Comparison of ENCODE assay signal across 18 cellular contexts in genomic region chr12:90984114-90984513, GRCh38. TPM values are rescaled to one million over a fixed set of nuclear protein-coding genes. Genes with fewer than 3 reads are reported as not detected.
A peak's percentile ranks its signal among the peaks of the same experiment; 100 is the strongest.
DNase-seq lines count a peak whose midpoint lies in the region; ATAC-seq and TF ChIP-seq lines count a peak whose summit lies in the region.
"Had no signal": no experiment of that assay in that cellular context is flagged by ENCODE, and none has a peak within 500 bp of the region (broad histone marks: within the 10 kb centered on the region; RNA-seq: fewer than 3 reads in every experiment).

No MANE protein-coding gene starts in this region.

- H3K4me3 ChIP-seq in neural progenitor cell (no peak overlapping the region), Caco-2 (ENCODE audit: low read depth, low read length) (no peak overlapping the region)
- H3K4me3 ChIP-seq: A549 had no signal

- POLR2A ChIA-PET in WTC11 (lab: Charles Lee) (no interaction called here), Caco-2 (lab: Charles Lee) (no interaction called here)

- H4K8ac ChIP-seq in H9 (replicated peaks; ENCODE audit: insufficient read length, low read depth, low read length) = no peak overlapping the region

- no peak overlapping the region for H2BK15ac ChIP-seq in H9 (ENCODE audit: low read depth, low read length)

- peak; percentile 85 for ATAC-seq in WTC11
- ATAC-seq in HG03039 (IDR thresholded peaks at IDR 0.05; ENCODE audit: unreplicated experiment) = no peak
- ATAC-seq: A549, HepG2 had no signal

- intact Hi-C loops in Caco-2 (cut with micrococcal nuclease; ENCODE audit: unreplicated experiment) = no loop called here

- H4K20me1 ChIP-seq in H9 (ENCODE audit: control insufficient read depth, insufficient read depth, insufficient read length) = no peaks in the 10 kb centered on the region
- no peaks in the 10 kb centered on the region for H4K20me1 ChIP-seq in neural progenitor cell (ENCODE audit: low read depth)

- CTCF ChIA-PET in WTC11 (lab: Charles Lee) (no interaction called here), Caco-2 (lab: Charles Lee) (no interaction called here)

- no TSS peak for BruUV-seq in Caco-2 (replicated peaks; lab: Mats Ljungman, UMichigan)

- H3K4me1 Mint-ChIP-seq in H9 (peaks cover 22 to 30% of the 10 kb centered on the region in 2 experiments), WTC11 (peaks cover 21% of the 10 kb centered on the region), neural progenitor cell (peaks cover 9% of the 10 kb centered on the region), Caco-2 (ENCODE audit: low read depth, unreplicated experiment) (peaks cover 6% of the 10 kb centered on the region)
- H3K4me1 Mint-ChIP-seq: CD4-positive, alpha-beta memory T cell had no signal

- H3K36me3 ChIP-seq in neural progenitor cell (no peaks in the 10 kb centered on the region), Caco-2 (ENCODE audit: control insufficient read depth, insufficient read depth, low read length) (no peaks in the 10 kb centered on the region)
- H3K36me3 ChIP-seq: BE2C had no signal

- H2AFZ ChIP-seq in H9 (ENCODE audit: low read length) (no peak overlapping the region), neural progenitor cell (replicated peaks) (no peak overlapping the region)

- H3K14ac ChIP-seq in H9 (ENCODE audit: insufficient read depth, low read length) = no peak overlapping the region

- no peak overlapping the region for H3K27ac ChIP-seq in H9 (ENCODE audit: insufficient read length, low read depth, low read length)
- H3K27ac ChIP-seq in neural progenitor cell = no peak overlapping the region
- H3K27ac ChIP-seq: A549, C4-2B had no signal

- no peak overlapping the region for H2BK20ac ChIP-seq in H9 (ENCODE audit: low read depth, low read length, poor library complexity, severe bottlenecking)

- no peak overlapping the region for H4K91ac ChIP-seq in H9 (ENCODE audit: insufficient read length, low read depth, low read length)

- H3K56ac ChIP-seq in H9 (ENCODE audit: insufficient read length, low read depth, low read length) = no peak overlapping the region

- H2BK5ac ChIP-seq in H9 (ENCODE audit: insufficient read length, low read length) = no peak overlapping the region

- H3K4me1 ChIP-seq in H9 (ENCODE audit: insufficient read depth, low read length) (no peaks in the 10 kb centered on the region; the same call in 1 of the 2 replicates), neural progenitor cell (no peaks in the 10 kb centered on the region), Caco-2 (peaks cover 6% of the 10 kb centered on the region; the same call in 1 of the 2 replicates)
- H3K4me1 ChIP-seq: A549, BE2C had no signal

- TF ChIP-seq CTCF in H9 (conservative IDR thresholded peaks at IDR 0.05) = no peak
- no peak for TF ChIP-seq CTCF in WTC11 (IDR thresholded peaks at IDR 0.05)
- TF ChIP-seq CTCF in neural progenitor cell (IDR thresholded peaks at IDR 0.05) = no peak
- TF ChIP-seq CTCF in Caco-2 (IDR thresholded peaks at IDR 0.05; ENCODE audit: insufficient read depth in 1 of 2, low read depth in 1 of 2, low read length in 1 of 2, severe bottlenecking in 1 of 2, unreplicated experiment in 1 of 2) = no peak

- H3K27me3 ChIP-seq in H9 (ENCODE audit: insufficient read depth, low read length) (peaks cover 34% of the 10 kb centered on the region), neural progenitor cell (no peaks in the 10 kb centered on the region), Caco-2 (replicated peaks; ENCODE audit: control insufficient read depth, insufficient read depth, low read length) (no peaks in the 10 kb centered on the region)
- H3K27me3 ChIP-seq: BE2C had no signal

- no peaks in the 10 kb centered on the region for H3K23me2 ChIP-seq in H9 (ENCODE audit: insufficient read length, low read depth, low read length, poor library complexity, severe bottlenecking)

- H3K9me3 Mint-ChIP-seq in H9 = peaks cover 15 to 19% of the 10 kb centered on the region in 2 experiments
- peaks cover 13% of the 10 kb centered on the region for H3K9me3 Mint-ChIP-seq in WTC11
- H3K9me3 Mint-ChIP-seq in neural progenitor cell = peaks cover 6% of the 10 kb centered on the region
- H3K9me3 Mint-ChIP-seq in Caco-2 (ENCODE audit: unreplicated experiment) = peaks cover 6% of the 10 kb centered on the region
- H3K9me3 Mint-ChIP-seq: CD4-positive, alpha-beta memory T cell had no signal

- H3K4ac ChIP-seq in H9 (ENCODE audit: low read depth, low read length) = no peak overlapping the region

- no peak overlapping the region for H2BK120ac ChIP-seq in H9 (ENCODE audit: low read depth, low read length, poor library complexity, severe bottlenecking)

- H2BK12ac ChIP-seq in H9 (ENCODE audit: insufficient read length, low read depth, low read length) = no peak overlapping the region

- no peak overlapping the region for H3K23ac ChIP-seq in H9 (ENCODE audit: insufficient read length, low read depth, low read length)

- H3T11ph ChIP-seq in H9 (ENCODE audit: low read length) = no peak overlapping the region

- H3K4me3 Mint-ChIP-seq in H9 (peak overlapping the region in 1 of 2 experiments; percentile 28; a peak in 2 of 5 replicates), WTC11 (no peak overlapping the region), neural progenitor cell (no peak overlapping the region), Caco-2 (ENCODE audit: unreplicated experiment) (no peak overlapping the region)
- H3K4me3 Mint-ChIP-seq: CD4-positive, alpha-beta memory T cell had no signal

- H3K79me2 ChIP-seq in H9 (ENCODE audit: insufficient read depth, low read length) = no peaks in the 10 kb centered on the region
- H3K79me2 ChIP-seq in neural progenitor cell (ENCODE audit: low read depth) = no peaks in the 10 kb centered on the region

- no peak overlapping the region for H2AK5ac ChIP-seq in H9 (ENCODE audit: insufficient read length, low read length)

- H3K9me3 ChIP-seq in H9 (ENCODE audit: control insufficient read depth, low read depth, low read length) = no peaks in the 10 kb centered on the region
- no peaks in the 10 kb centered on the region for H3K9me3 ChIP-seq in neural progenitor cell (ENCODE audit: low read depth)
- peaks cover 7% of the 10 kb centered on the region; the same call in 1 of the 2 replicates for H3K9me3 ChIP-seq in Caco-2
- H3K9me3 ChIP-seq: A549, BE2C had no signal

- no peaks in the 10 kb centered on the region for H3K79me1 ChIP-seq in H9 (ENCODE audit: insufficient read depth, low read depth, low read length, poor library complexity, severe bottlenecking)

- H3K9ac ChIP-seq in H9 (ENCODE audit: extremely low read depth, insufficient read length, low read length) (no peak overlapping the region), neural progenitor cell (no peak overlapping the region)

- H3K4me2 ChIP-seq in H9 (ENCODE audit: insufficient read depth, insufficient read length, low read length) = no peak overlapping the region
- H3K4me2 ChIP-seq in neural progenitor cell = no peak overlapping the region
- H3K4me2 ChIP-seq: A549 had no signal

- H3K27ac Mint-ChIP-seq in H9 = peak overlapping the region in 2 of 3 experiments; percentile 20 to 85; a peak in 2 of 7 replicates
- H3K27ac Mint-ChIP-seq in WTC11 = no peak overlapping the region
- no peak overlapping the region for H3K27ac Mint-ChIP-seq in neural progenitor cell
- no peak overlapping the region for H3K27ac Mint-ChIP-seq in Caco-2 (ENCODE audit: unreplicated experiment)
- H3K27ac Mint-ChIP-seq: CD4-positive, alpha-beta memory T cell had no signal

- WGBS in H9 (ENCODE audit: extremely low coverage, insufficient read length, low lambda C conversion rate) = no CpG with 5 or more reads among the region's 3 CpGs

- H3F3A ChIP-seq in neural progenitor cell (ENCODE audit: low read depth) = no peaks in the 10 kb centered on the region

- DNase-seq in H9 = peak; percentile 46
- no peak for DNase-seq in WTC11 (ENCODE audit: low spot score)
- DNase-seq in iPS DF 4.7 (ENCODE audit: extremely low read depth, low spot score) = peak; percentile 30
- peak; percentile 23 for DNase-seq in neural progenitor cell (ENCODE audit: low spot score)
- no peak for DNase-seq in activated T-cell treated with anti-CD3 and anti-CD28 coated beads, Interleukin-2, amount 50 U/mL, for 48 hours
- no peak for DNase-seq in Caco-2
- DNase-seq: BE2C; CD4-positive, alpha-beta memory T cell; DMS153; DMS79 treated with DMSO at 0.1 percent for 48 hours; EL; GF-D8; H7 had no signal

- H3K27me3 Mint-ChIP-seq in H9 (ENCODE audit: low read depth) = peaks cover 92% of the 10 kb centered on the region
- H3K27me3 Mint-ChIP-seq in WTC11 (ENCODE audit: low read depth) = peaks cover 100% of the 10 kb centered on the region
- no peaks in the 10 kb centered on the region for H3K27me3 Mint-ChIP-seq in neural progenitor cell (ENCODE audit: insufficient read depth, low read depth)
- no peaks in the 10 kb centered on the region for H3K27me3 Mint-ChIP-seq in Caco-2 (ENCODE audit: insufficient read depth, unreplicated experiment)

- no peak overlapping the region for H3K18ac ChIP-seq in H9 (ENCODE audit: insufficient read length, low read depth, low read length)

- H4K5ac ChIP-seq in H9 (ENCODE audit: insufficient read length, low read depth, low read length) = no peak overlapping the region

- H3K36me3 Mint-ChIP-seq in H9 (ENCODE audit: insufficient read depth in 1 of 3, low read depth in 3 of 3) (peaks cover 0 to 17% (median 3%) of the 10 kb centered on the region in 3 experiments; a peak in 4 of 7 replicates), WTC11 (peaks cover 8% of the 10 kb centered on the region), neural progenitor cell (peaks cover 3% of the 10 kb centered on the region), Caco-2 (ENCODE audit: insufficient read depth, unreplicated experiment) (no peaks in the 10 kb centered on the region)
- H3K36me3 Mint-ChIP-seq: CD4-positive, alpha-beta memory T cell had no signal

TF ChIP-seq in WTC11, 78 proteins besides CTCF, POLR2A, EP300 and RAD21:
- TF ChIP-seq E2F4 (CRISPR knock-in tag; IDR thresholded peaks at IDR 0.05; ENCODE audit: borderline replicate concordance, low read depth) = no peak
- no peak for TF ChIP-seq ZNF396 (CRISPR knock-in tag; IDR thresholded peaks at IDR 0.05; ENCODE audit: borderline replicate concordance)
- no peak for TF ChIP-seq ELF4 (CRISPR knock-in tag; IDR thresholded peaks at IDR 0.05; ENCODE audit: low read depth)

RNA-seq across cellular contexts. Expression of gene EPYC, which starts 20.7 kb away (rescaled TPM):
- total RNA-seq in H9 (2021) = not detected in 2 replicates
- total RNA-seq in WTC11 (2021) = not detected in 3 replicates
- not detected in 2 replicates for total RNA-seq in neural progenitor cell (ENCODE audit: low replicate concordance)
- total RNA-seq in Caco-2 (2022) = not detected in 2 replicates
- total RNA-seq: CD4-positive, alpha-beta memory T cell; H7; HepG2; HT-29 had no signal

RNA-seq across cellular contexts. Expression of gene CCER1, which starts 29.1 kb away (rescaled TPM):
- total RNA-seq in H9 (2021) = not detected in 2 replicates
- not detected in 3 replicates for total RNA-seq in WTC11 (2021)
- total RNA-seq in neural progenitor cell (ENCODE audit: low replicate concordance) = not detected in 2 replicates
- total RNA-seq in Caco-2 (2022) = not detected in 2 replicates
- total RNA-seq: CD4-positive, alpha-beta memory T cell; H7; HepG2; HT-29 had no signal

Comparison
In these comparisons a context has a peak if more than half of its experiments do, and no peak if none do; other contexts are left out.
1. DNase-seq: peak in H9 (single experiment), iPS DF 4.7 (single experiment) and neural progenitor cell (single experiment); none in WTC11 (single experiment), activated T-cell treated with anti-CD3 and anti-CD28 coated beads, Interleukin-2, amount 50 U/mL, for 48 hours (0 of 2) and Caco-2 (0 of 2).
2. H3K27ac Mint-ChIP-seq: peak in H9 (2 of 3); none in WTC11 (single experiment), neural progenitor cell (single experiment) and Caco-2 (single experiment).